ENCODE assay signal across 19 cellular contexts in the genomic region with DNA sequence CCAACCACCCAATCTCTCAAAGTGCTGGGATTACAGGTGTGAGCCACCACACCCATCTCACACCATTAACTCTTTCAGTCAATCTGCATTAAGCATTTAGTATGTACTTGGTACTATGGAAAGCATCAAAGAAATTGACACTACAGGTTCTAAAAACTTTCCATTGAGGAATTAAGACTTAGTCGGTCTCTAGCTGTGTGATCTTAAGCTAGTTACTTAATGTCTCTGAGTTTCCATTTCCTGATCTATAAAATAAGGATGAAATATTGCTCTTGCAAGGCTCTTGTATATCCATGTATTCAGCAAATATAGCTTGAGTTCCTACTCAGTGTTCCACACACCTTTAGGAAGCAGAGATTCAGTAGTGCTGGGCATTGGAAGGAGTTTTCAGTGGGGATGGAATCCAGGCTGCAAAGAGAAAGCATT. TPM values are rescaled to one million over a fixed set of nuclear protein-coding genes. Genes with fewer than 3 reads are reported as not detected.
DNase-seq lines count a peak whose midpoint lies in the region; ATAC-seq and TF ChIP-seq lines count a peak whose summit lies in the region.
"Had no signal": no experiment of that assay in that cellular context is flagged by ENCODE, and none has a peak within 500 bp of the region (broad histone marks: within the 10 kb centered on the region; RNA-seq: fewer than 3 reads in every experiment).

No MANE protein-coding gene starts in this region.

- DNase-seq in Calu3 (no peak), GM23338 (ENCODE audit: low spot score) (no peak), NCI-H1417 treated with DMSO at 0.1 percent for 48 hours (lab: John Stamatoyannopoulos, UW) (no peak), right cardiac atrium (no peak)
- DNase-seq: anterior cingulate cortex; CD4-positive, alpha-beta memory T cell; esophagus squamous epithelium; GDM1; hippocampal formation; NCI-H2029; NCI-H748 treated with DMSO at 0.1 percent for 48 hours; retina; SHP77; uterus had no signal

- H3K27me3 Mint-ChIP-seq in Calu3 (ENCODE audit: unreplicated experiment) (no peaks in the 10 kb centered on the region), GM23338 (ENCODE audit: insufficient read depth, low read depth, poor library complexity) (peaks cover 1% of the 10 kb centered on the region)
- no peaks in the 10 kb centered on the region for H3K27me3 Mint-ChIP-seq in activated T-helper 17 cell treated with anti-CD3 and anti-CD28 coated beads, Interleukin-2, amount 50 U/mL, for 72 hours
- H3K27me3 Mint-ChIP-seq: CD4-positive, alpha-beta memory T cell had no signal

- no peaks in the 10 kb centered on the region for H3F3A ChIP-seq in GM23338 (replicated peaks; ENCODE audit: low read depth)

- intact Hi-C loops in Calu3 (cut with micrococcal nuclease; ENCODE audit: unreplicated experiment), result no loop called here
- intact Hi-C loops in right cardiac atrium (cut with DNase I), result no loop called here

- H3K4me3 ChIP-seq in GM23338 (no peak overlapping the region), mesodermal cell (ENCODE audit: extremely low read depth, insufficient read depth, low read length, poor library complexity, severe bottlenecking) (no peak overlapping the region), right cardiac atrium (ENCODE audit: low read length) (no peak overlapping the region)
- H3K4me3 ChIP-seq: esophagus squamous epithelium, uterus had no signal

- no peaks in the 10 kb centered on the region for H3K79me2 ChIP-seq in GM23338 (replicated peaks; ENCODE audit: insufficient read depth)

- H4K20me1 ChIP-seq in GM23338 (replicated peaks; ENCODE audit: insufficient read depth), result no peaks in the 10 kb centered on the region

- H3K27me3 ChIP-seq in GM23338 (ENCODE audit: insufficient read depth) (no peaks in the 10 kb centered on the region), right cardiac atrium (ENCODE audit: control insufficient read depth, insufficient read depth) (no peaks in the 10 kb centered on the region)
- H3K27me3 ChIP-seq: esophagus squamous epithelium, uterus had no signal

- peak overlapping the region; percentile 80 for H3K27ac Mint-ChIP-seq in Calu3 (ENCODE audit: unreplicated experiment)
- H3K27ac Mint-ChIP-seq in GM23338, result no peak overlapping the region
- peak overlapping the region; percentile 83 for H3K27ac Mint-ChIP-seq in activated T-helper 17 cell treated with anti-CD3 and anti-CD28 coated beads, Interleukin-2, amount 50 U/mL, for 72 hours

- H3K4me1 Mint-ChIP-seq in Calu3 (ENCODE audit: low read depth, unreplicated experiment) (peaks cover 52% of the 10 kb centered on the region), GM23338 (no peaks in the 10 kb centered on the region)
- H3K4me1 Mint-ChIP-seq in activated T-helper 17 cell treated with anti-CD3 and anti-CD28 coated beads, Interleukin-2, amount 50 U/mL, for 72 hours, result peaks cover 24% of the 10 kb centered on the region

- H3K4me1 ChIP-seq in GM23338 (ENCODE audit: insufficient read depth) (no peaks in the 10 kb centered on the region), mesodermal cell (ENCODE audit: control insufficient read depth, insufficient read depth, low read length, poor library complexity, severe bottlenecking) (peaks cover 11% of the 10 kb centered on the region), right cardiac atrium (ENCODE audit: control insufficient read depth, insufficient read depth, low read length) (no peaks in the 10 kb centered on the region)
- H3K4me1 ChIP-seq: uterus had no signal

- no peaks in the 10 kb centered on the region for H3K9me2 ChIP-seq in GM23338 (ENCODE audit: insufficient read depth)

- WGBS in mesodermal cell (ENCODE audit: insufficient coverage in 2 of 2), 2 experiments, result 100% methylated on average over 1 of the region's 1 CpG; no CpG with 5 or more reads in 1 of the 2 experiments
- 94% methylated on average over 1 of the region's 1 CpG for WGBS in right cardiac atrium

- H3K4me2 ChIP-seq in GM23338, result no peak overlapping the region

- TF ChIP-seq CTCF in Calu3 (IDR thresholded peaks at IDR 0.05; ENCODE audit: unreplicated experiment) (no peak), GM23338 (conservative IDR thresholded peaks at IDR 0.05; ENCODE audit: low read depth in 2 of 2) (no peak)

- peak overlapping the region; percentile 74; the same call in 1 of the 2 replicates for H2AFZ ChIP-seq in GM23338

- H3K9me3 ChIP-seq in mesodermal cell (ENCODE audit: control insufficient read depth, low read length), result no peaks in the 10 kb centered on the region
- no peaks in the 10 kb centered on the region for H3K9me3 ChIP-seq in right cardiac atrium (ENCODE audit: control insufficient read depth, low read length)
- H3K9me3 ChIP-seq: esophagus squamous epithelium, uterus had no signal

- peaks cover 12% of the 10 kb centered on the region for H3K36me3 Mint-ChIP-seq in Calu3 (ENCODE audit: insufficient read depth, unreplicated experiment)
- H3K36me3 Mint-ChIP-seq in GM23338 (ENCODE audit: low read depth), result no peaks in the 10 kb centered on the region
- no peaks in the 10 kb centered on the region for H3K36me3 Mint-ChIP-seq in activated T-helper 17 cell treated with anti-CD3 and anti-CD28 coated beads, Interleukin-2, amount 50 U/mL, for 72 hours (ENCODE audit: low read depth)
- H3K36me3 Mint-ChIP-seq: CD4-positive, alpha-beta memory T cell had no signal

- CTCF ChIA-PET in Calu3 (lab: Charles Lee), result interaction anchor here (0.6 to 1.3 kb wide), 10 partner anchors 12 to 1452 kb away, joined by 3 to 5 read pairs (median 3); no protein-coding TSS in a partner anchor

- H3K4me3 Mint-ChIP-seq in Calu3 (ENCODE audit: low read depth, unreplicated experiment) (peak overlapping the region; percentile 3), GM23338 (no peak overlapping the region)
- peak overlapping the region; percentile 60 for H3K4me3 Mint-ChIP-seq in activated T-helper 17 cell treated with anti-CD3 and anti-CD28 coated beads, Interleukin-2, amount 50 U/mL, for 72 hours
- H3K4me3 Mint-ChIP-seq: CD4-positive, alpha-beta memory T cell had no signal

- BruUV-seq in Calu3 (replicated peaks; lab: Mats Ljungman, UMichigan), result no TSS peak

- ATAC-seq in GM23338, result no peak
- ATAC-seq in activated T-helper 17 cell treated with anti-CD3 and anti-CD28 coated beads, Interleukin-2, amount 50 U/mL, for 72 hours (replicated peaks), result no peak
- no peak for ATAC-seq in GM21423 (IDR thresholded peaks at IDR 0.05; ENCODE audit: unreplicated experiment)
- ATAC-seq in right cardiac atrium, result no peak
- ATAC-seq: left lobe of liver had no signal

- no peaks in the 10 kb centered on the region for H3K36me3 ChIP-seq in GM23338 (ENCODE audit: insufficient read depth)
- no peaks in the 10 kb centered on the region for H3K36me3 ChIP-seq in mesodermal cell (ENCODE audit: control insufficient read depth, insufficient read depth, low read length)
- H3K36me3 ChIP-seq: esophagus squamous epithelium, uterus had no signal

- H3K27ac ChIP-seq in GM23338 (ENCODE audit: low read depth) (no peak overlapping the region), mesodermal cell (ENCODE audit: low read depth, low read length, severe bottlenecking) (peak overlapping the region; percentile 92), right cardiac atrium (ENCODE audit: low read length) (no peak overlapping the region)
- H3K27ac ChIP-seq: HL-60, uterus had no signal

- H3K9me3 Mint-ChIP-seq in Calu3 (ENCODE audit: low read depth, unreplicated experiment), result peaks cover 2% of the 10 kb centered on the region
- no peaks in the 10 kb centered on the region for H3K9me3 Mint-ChIP-seq in GM23338
- H3K9me3 Mint-ChIP-seq in activated T-helper 17 cell treated with anti-CD3 and anti-CD28 coated beads, Interleukin-2, amount 50 U/mL, for 72 hours, result no peaks in the 10 kb centered on the region

TF ChIP-seq in GM23338, 12 proteins besides CTCF, POLR2A, EP300 and RAD21 (continues in another document):
- no peak for TF ChIP-seq ZNF331 (CRISPR knock-in tag; IDR thresholded peaks at IDR 0.05; ENCODE audit: low read depth)
- TF ChIP-seq CREB1 (CRISPR knock-in tag; IDR thresholded peaks at IDR 0.05; ENCODE audit: low read depth), result no peak
- no peak for TF ChIP-seq NANOG (IDR thresholded peaks at IDR 0.05; ENCODE audit: borderline replicate concordance)
- TF ChIP-seq STAT1 (IDR thresholded peaks at IDR 0.05; ENCODE audit: unreplicated experiment), result no peak
- TF ChIP-seq, protein P1, sequence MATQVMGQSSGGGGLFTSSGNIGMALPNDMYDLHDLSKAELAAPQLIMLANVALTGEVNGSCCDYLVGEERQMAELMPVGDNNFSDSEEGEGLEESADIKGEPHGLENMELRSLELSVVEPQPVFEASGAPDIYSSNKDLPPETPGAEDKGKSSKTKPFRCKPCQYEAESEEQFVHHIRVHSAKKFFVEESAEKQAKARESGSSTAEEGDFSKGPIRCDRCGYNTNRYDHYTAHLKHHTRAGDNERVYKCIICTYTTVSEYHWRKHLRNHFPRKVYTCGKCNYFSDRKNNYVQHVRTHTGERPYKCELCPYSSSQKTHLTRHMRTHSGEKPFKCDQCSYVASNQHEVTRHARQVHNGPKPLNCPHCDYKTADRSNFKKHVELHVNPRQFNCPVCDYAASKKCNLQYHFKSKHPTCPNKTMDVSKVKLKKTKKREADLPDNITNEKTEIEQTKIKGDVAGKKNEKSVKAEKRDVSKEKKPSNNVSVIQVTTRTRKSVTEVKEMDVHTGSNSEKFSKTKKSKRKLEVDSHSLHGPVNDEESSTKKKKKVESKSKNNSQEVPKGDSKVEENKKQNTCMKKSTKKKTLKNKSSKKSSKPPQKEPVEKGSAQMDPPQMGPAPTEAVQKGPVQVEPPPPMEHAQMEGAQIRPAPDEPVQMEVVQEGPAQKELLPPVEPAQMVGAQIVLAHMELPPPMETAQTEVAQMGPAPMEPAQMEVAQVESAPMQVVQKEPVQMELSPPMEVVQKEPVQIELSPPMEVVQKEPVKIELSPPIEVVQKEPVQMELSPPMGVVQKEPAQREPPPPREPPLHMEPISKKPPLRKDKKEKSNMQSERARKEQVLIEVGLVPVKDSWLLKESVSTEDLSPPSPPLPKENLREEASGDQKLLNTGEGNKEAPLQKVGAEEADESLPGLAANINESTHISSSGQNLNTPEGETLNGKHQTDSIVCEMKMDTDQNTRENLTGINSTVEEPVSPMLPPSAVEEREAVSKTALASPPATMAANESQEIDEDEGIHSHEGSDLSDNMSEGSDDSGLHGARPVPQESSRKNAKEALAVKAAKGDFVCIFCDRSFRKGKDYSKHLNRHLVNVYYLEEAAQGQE (IDR thresholded peaks at IDR 0.05; ENCODE audit: unreplicated experiment), result no peak
- TF ChIP-seq JUNB (IDR thresholded peaks at IDR 0.05; ENCODE audit: unreplicated experiment), result no peak
- no peak for TF ChIP-seq POLR2AphosphoS5 (IDR thresholded peaks at IDR 0.05; ENCODE audit: low read depth)

RNA-seq across cellular contexts. Expression of gene NCOA3, which starts 48.9 kb away (rescaled TPM):
- total RNA-seq in Calu3 (2022) (60.3 and 63.8 TPM in 2 replicates), right cardiac atrium (10 to 100 TPM; 21.0 to 27.2 (median 22.6) TPM)
- total RNA-seq in GM23338 (2014; rRNA removed; shearing (Covaris generic)), result 20.6 and 25.8 TPM in 2 replicates
- polyA plus RNA-seq in GM23338 (2016; fragmentation: Nextera tagmentation; extraction: Ambion mirVana) (6.6 and 6.7 TPM in 2 replicates), right cardiac atrium (6.7 TPM)
- 10 to 100 TPM; 55.4 to 64.2 TPM for total RNA-seq in activated T-helper 17 cell treated with anti-CD3 and anti-CD28 coated beads, Interleukin-2, amount 50 U/mL, for 72 hours
- 15.1 TPM for polyA plus RNA-seq in mesodermal cell (2013, experiment 1 of 2)
- 14.6 TPM for polyA plus RNA-seq in mesodermal cell (2013, experiment 2 of 2)
